In genomic region chr10:110076559-110077318, GRCh38 we compare ENCODE assay signal across 8 cellular contexts.
DNase-seq lines count a peak whose midpoint lies in the region; ATAC-seq and TF ChIP-seq lines count a peak whose summit lies in the region.

No MANE protein-coding gene starts in this region.

- peak overlapping the region; percentile 78 to 83 for H3K4me3 Mint-ChIP-seq in effector memory CD8-positive, alpha-beta T cell
- H3K4me3 Mint-ChIP-seq in naive B cell, result peak overlapping the region; percentile 84 to 92 (median 90)

- H3K36me3 ChIP-seq in BJ (ENCODE audit: control insufficient read depth, insufficient read depth, low read length) (no peaks in the 10 kb centered on the region), SJCRH30 (no peaks in the 10 kb centered on the region)

- H3K4me1 ChIP-seq in SJCRH30, result peaks cover 50% of the 10 kb centered on the region

- CTCF ChIA-PET in BJ (lab: Yijun Ruan, JAX), result interaction anchor here (1.0 kb wide), 1 partner anchor 98 kb away, joined by 3 read pairs; no protein-coding TSS in a partner anchor

- H3K4me1 Mint-ChIP-seq in effector memory CD8-positive, alpha-beta T cell (ENCODE audit: low read depth in 2 of 2), result peaks cover 59 to 81% of the 10 kb centered on the region in 2 donors
- H3K4me1 Mint-ChIP-seq in naive B cell, result peaks cover 63 to 80% (median 77%) of the 10 kb centered on the region in 3 donors

- H3K27me3 Mint-ChIP-seq in effector memory CD8-positive, alpha-beta T cell, result no peaks in the 10 kb centered on the region
- H3K27me3 Mint-ChIP-seq in naive B cell, result no peaks in the 10 kb centered on the region

- DNase-seq in BJ (ENCODE audit: low read depth), result peak; percentile 81
- DNase-seq in SJCRH30, result peak; percentile 11 to 47
- peak; percentile 15 to 26 (median 22) for DNase-seq in effector memory CD8-positive, alpha-beta T cell
- DNase-seq in naive B cell, result no peak
- DNase-seq in hepatic stellate cell (ENCODE audit: low spot score), result no peak
- no peak for DNase-seq in stimulated activated CD4-positive, alpha-beta T cell treated with anti-CD3 and anti-CD28 coated beads, Interleukin-15, amount 100 ng/mL, for 24 hours

- no peaks in the 10 kb centered on the region for H3K9me3 Mint-ChIP-seq in effector memory CD8-positive, alpha-beta T cell
- H3K9me3 Mint-ChIP-seq in naive B cell, result peaks cover 1 to 6% (median 4%) of the 10 kb centered on the region in 7 donors

- no peak for TF ChIP-seq CTCF in BJ (IDR thresholded peaks at IDR 0.05; ENCODE audit: insufficient read depth, low read depth, low read length)

- H3K4me3 ChIP-seq in BJ (ENCODE audit: low read depth, low read length) (no peak overlapping the region), SJCRH30 (no peak overlapping the region)

- peak overlapping the region; percentile 27 for H3K27ac ChIP-seq in SJCRH30

- H3K9me3 ChIP-seq in SJCRH30 (replicated peaks), result no peaks in the 10 kb centered on the region

- H3K36me3 Mint-ChIP-seq in effector memory CD8-positive, alpha-beta T cell (ENCODE audit: insufficient read depth), result peaks cover 15% of the 10 kb centered on the region
- H3K36me3 Mint-ChIP-seq in naive B cell, result peaks cover 7 to 14% of the 10 kb centered on the region in 2 donors

- POLR2A ChIA-PET in BJ (lab: Charles Lee), result interaction anchor here (0.6 to 0.8 kb wide), 2 partner anchors 89 to 131 kb away, joined by 3 to 5 read pairs; no protein-coding TSS in a partner anchor

- ATAC-seq in GM19043 (IDR thresholded peaks at IDR 0.05; ENCODE audit: low read depth, unreplicated experiment) (peak; percentile 66), HG03175 (IDR thresholded peaks at IDR 0.05; ENCODE audit: unreplicated experiment) (peak; percentile 81), naive B cell (ENCODE audit: low read depth in 2 of 2) (peak; percentile 52 to 54)
- ATAC-seq in effector memory CD8-positive, alpha-beta T cell (replicated peaks), result peak; percentile 85

- H3K27me3 ChIP-seq in BJ (ENCODE audit: control insufficient read depth, insufficient read depth, low read length), result no peaks in the 10 kb centered on the region
- H3K27me3 ChIP-seq in SJCRH30, result no peaks in the 10 kb centered on the region

- peak overlapping the region; percentile 89 to 90 for H3K27ac Mint-ChIP-seq in effector memory CD8-positive, alpha-beta T cell
- H3K27ac Mint-ChIP-seq in naive B cell, result peak overlapping the region; percentile 88 to 96 (median 93)

Comparison
In these comparisons a context has a peak if more than half of its experiments do, and no peak if none do; other contexts are left out.
1. DNase-seq: peak in BJ (single experiment), SJCRH30 (2 of 2) and effector memory CD8-positive, alpha-beta T cell (3 of 3); none in naive B cell (single experiment), hepatic stellate cell (single experiment) and stimulated activated CD4-positive, alpha-beta T cell treated with anti-CD3 and anti-CD28 coated beads, Interleukin-15, amount 100 ng/mL, for 24 hours (single experiment).
2. Peak in every context shown above with its lines, with median percentiles within 50 percentile points of each other: ATAC-seq.